In genomic region chr2:8573234-8573941, GRCh38 we compare ENCODE assay signal across 13 cellular contexts.
DNase-seq lines count a peak whose midpoint lies in the region; ATAC-seq and TF ChIP-seq lines count a peak whose summit lies in the region.
"Had no signal": no experiment of that assay in that cellular context is flagged by ENCODE, and none has a peak within 500 bp of the region (broad histone marks: within the 10 kb centered on the region; RNA-seq: fewer than 3 reads in every experiment).

No MANE protein-coding gene starts in this region.

- no peak for ATAC-seq in HG02678 (IDR thresholded peaks at IDR 0.05; ENCODE audit: unreplicated experiment)

- peak; percentile 34 for DNase-seq in NCI-H2171 treated with DMSO at 0.1 percent for 48 hours (lab: John Stamatoyannopoulos, UW)
- DNase-seq in sigmoid colon, result peak; percentile 60
- no peak for DNase-seq in stimulated activated CD4-positive, alpha-beta T cell treated with anti-CD3 and anti-CD28 coated beads, Interleukin-1b, Interleukin-23, amount 100 ng/mL, for 48 hours
- DNase-seq in substantia nigra (lab: John Stamatoyannopoulos, UW), result no peak
- DNase-seq: effector CD4-positive, alpha-beta T cell; glutamatergic neuron; mesenchymal stem cell; NCI-H1930; retina had no signal

- H3K27ac ChIP-seq in HUES64 (ENCODE audit: low read depth, low read length) (peak overlapping the region; percentile 35; the same call in 1 of the 2 replicates), duodenal mucosa (ENCODE audit: low read depth, low read length) (peak overlapping the region; percentile 54), sigmoid colon (no peak overlapping the region), substantia nigra (ENCODE audit: low read depth, low read length, poor library complexity, severe bottlenecking) (no peak overlapping the region)

- WGBS in HUES64, result 84% methylated on average over 22 of the region's 22 CpGs
- 49 to 78% methylated on average over 22 of the region's 22 CpGs for WGBS in sigmoid colon, 2 donors

- H3K27me3 ChIP-seq in HUES64 (ENCODE audit: insufficient read depth, low read length) (no peaks in the 10 kb centered on the region), duodenal mucosa (ENCODE audit: control insufficient read depth in 1 of 2, insufficient read depth in 2 of 2, low read length in 2 of 2) (no peaks in the 10 kb centered on the region), sigmoid colon (no peaks in the 10 kb centered on the region)
- H3K27me3 ChIP-seq: adrenal gland had no signal

- H3K9ac ChIP-seq in HUES64 (ENCODE audit: low read depth, low read length) (no peak overlapping the region), duodenal mucosa (ENCODE audit: low read depth in 1 of 2, low read length in 2 of 2) (peak overlapping the region in 1 of 2 donors; percentile 20)

- H3K4me3 ChIP-seq in HUES64 (ENCODE audit: low read length) (no peak overlapping the region), duodenal mucosa (ENCODE audit: low read depth in 1 of 2, low read length in 2 of 2) (no peak overlapping the region), sigmoid colon (no peak overlapping the region)

- intact Hi-C loops in sigmoid colon (cut with DNase I), result no loop called here

- TF ChIP-seq POLR2A in sigmoid colon (IDR thresholded peaks at IDR 0.05), result no peak

- H3K36me3 ChIP-seq in HUES64 (ENCODE audit: insufficient read depth, low read length) (no peaks in the 10 kb centered on the region), duodenal mucosa (ENCODE audit: control insufficient read depth in 1 of 2, insufficient read depth in 2 of 2, low read length in 2 of 2) (peaks cover 0 to 3% of the 10 kb centered on the region in 2 donors), sigmoid colon (no peaks in the 10 kb centered on the region)
- H3K36me3 ChIP-seq: adrenal gland had no signal

- no peak for TF ChIP-seq CTCF in sigmoid colon (IDR thresholded peaks at IDR 0.05)

- peaks cover 24% of the 10 kb centered on the region for H3K4me1 ChIP-seq in HUES64 (ENCODE audit: insufficient read depth, low read length)
- peaks cover 32 to 39% of the 10 kb centered on the region in 2 donors for H3K4me1 ChIP-seq in duodenal mucosa (ENCODE audit: control insufficient read depth in 1 of 2, insufficient read depth in 2 of 2, low read length in 2 of 2)
- H3K4me1 ChIP-seq in sigmoid colon, result no peaks in the 10 kb centered on the region

- H3K9me3 ChIP-seq in HUES64 (ENCODE audit: insufficient read depth, low read depth, low read length), result no peaks in the 10 kb centered on the region
- no peaks in the 10 kb centered on the region for H3K9me3 ChIP-seq in duodenal mucosa (ENCODE audit: control insufficient read depth in 1 of 2, low read length in 2 of 2)
- H3K9me3 ChIP-seq in sigmoid colon, result no peaks in the 10 kb centered on the region
- H3K9me3 ChIP-seq: adrenal gland had no signal

- TF ChIP-seq EP300 in sigmoid colon (IDR thresholded peaks at IDR 0.05), result no peak

Comparison
In these comparisons a context has a peak if more than half of its experiments do, and no peak if none do; other contexts are left out.
1. H3K27ac ChIP-seq: peak in HUES64 (single experiment) and duodenal mucosa (single experiment); none in sigmoid colon (0 of 4) and substantia nigra (single experiment).
2. DNase-seq: peak in NCI-H2171 treated with DMSO at 0.1 percent for 48 hours (single experiment) and sigmoid colon (single experiment); none in stimulated activated CD4-positive, alpha-beta T cell treated with anti-CD3 and anti-CD28 coated beads, Interleukin-1b, Interleukin-23, amount 100 ng/mL, for 48 hours (single experiment) and substantia nigra (0 of 49).